ENCODE assay signal across 9 cellular contexts in the genomic region with DNA sequence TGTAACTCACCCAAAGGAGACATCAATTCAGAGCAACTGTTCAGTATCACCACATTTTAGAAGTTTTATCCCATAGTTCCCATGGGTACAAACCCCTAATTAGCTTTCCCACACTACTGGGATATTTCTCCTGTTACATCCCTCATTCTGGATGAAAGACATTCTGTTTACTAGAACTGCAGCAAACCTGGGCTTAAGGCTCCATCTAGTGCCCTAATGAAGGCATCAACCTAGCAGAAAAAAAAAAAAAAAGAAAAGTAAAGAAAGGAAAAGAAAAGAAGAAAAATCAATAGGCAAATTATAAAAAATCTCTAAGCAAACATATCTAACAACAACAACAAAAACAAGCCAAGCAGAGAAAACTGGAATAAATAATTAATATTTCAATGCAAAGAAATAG.
DNase-seq lines count a peak whose midpoint lies in the region; FAIRE-seq and TF ChIP-seq lines count a peak whose summit lies in the region.
"Had no signal": no experiment of that assay in that cellular context is flagged by ENCODE, and none has a peak within 500 bp of the region (broad histone marks: within the 10 kb centered on the region; RNA-seq: fewer than 3 reads in every experiment).

No MANE protein-coding gene starts in this region.

- DNase-seq in H9 (peak; percentile 32), SK-MEL-5 (ENCODE audit: low read depth, low spot score) (peak; percentile 70), iPS-NIHi11 (ENCODE audit: low spot score) (peak; percentile 18), tibial artery (no peak), NCI-H1436 (lab: John Stamatoyannopoulos, UW) (no peak), Calu3 (no peak)
- DNase-seq in activated effector memory CD4-positive, alpha-beta T cell treated with Interleukin-2 at 50 U/mL for 16 hours, result no peak
- DNase-seq: DMS153 had no signal

- H3K27ac ChIP-seq in H9 (ENCODE audit: insufficient read length, low read depth, low read length), result no peak overlapping the region
- no peak overlapping the region for H3K27ac ChIP-seq in tibial artery

- H4K20me1 ChIP-seq in H9 (ENCODE audit: control insufficient read depth, insufficient read depth, insufficient read length), result no peaks in the 10 kb centered on the region

- H2BK12ac ChIP-seq in H9 (ENCODE audit: insufficient read length, low read depth, low read length), result no peak overlapping the region

- no peak overlapping the region for H2BK20ac ChIP-seq in H9 (ENCODE audit: low read depth, low read length, poor library complexity, severe bottlenecking)

- intact Hi-C loops in tibial artery (cut with DNase I; ENCODE audit: low total_unique reads), result no loop called here
- intact Hi-C loops in Calu3 (cut with micrococcal nuclease; ENCODE audit: unreplicated experiment), result loop anchor here (5.0 kb wide), 1 partner anchor 476 kb away; no protein-coding TSS in a partner anchor

- no peak overlapping the region for H3K56ac ChIP-seq in H9 (ENCODE audit: insufficient read length, low read depth, low read length)

- CTCF ChIA-PET in Calu3 (lab: Charles Lee), result no interaction called here

- no peak overlapping the region for H3K4me3 ChIP-seq in tibial artery

- H2AK5ac ChIP-seq in H9 (ENCODE audit: insufficient read length, low read length), result no peak overlapping the region

- peaks cover 3% of the 10 kb centered on the region for H3K23me2 ChIP-seq in H9 (ENCODE audit: insufficient read length, low read depth, low read length, poor library complexity, severe bottlenecking)

- H3K4me1 ChIP-seq in H9 (ENCODE audit: insufficient read depth, low read length) (no peaks in the 10 kb centered on the region; the same call in 1 of the 2 replicates), tibial artery (no peaks in the 10 kb centered on the region)

- no peak overlapping the region for H3K9ac ChIP-seq in H9 (ENCODE audit: extremely low read depth, insufficient read length, low read length)

- H3K4me1 Mint-ChIP-seq in H9 (peaks cover 7 to 13% of the 10 kb centered on the region in 2 experiments), Calu3 (ENCODE audit: low read depth, unreplicated experiment) (no peaks in the 10 kb centered on the region)

- TF ChIP-seq CTCF in H9 (conservative IDR thresholded peaks at IDR 0.05) (peak; percentile 87), tibial artery (IDR thresholded peaks at IDR 0.05) (peak in 1 of 2 experiments; percentile 10), Calu3 (IDR thresholded peaks at IDR 0.05; ENCODE audit: unreplicated experiment) (no peak)

- no peak overlapping the region for H3K18ac ChIP-seq in H9 (ENCODE audit: insufficient read length, low read depth, low read length)

- peak overlapping the region; percentile 8 for H4K91ac ChIP-seq in H9 (ENCODE audit: insufficient read length, low read depth, low read length)

- H3K9me3 Mint-ChIP-seq in H9 (peaks cover 13 to 15% of the 10 kb centered on the region in 2 experiments), Calu3 (ENCODE audit: low read depth, unreplicated experiment) (peaks cover 2% of the 10 kb centered on the region)

- H3K9me3 ChIP-seq in H9 (ENCODE audit: control insufficient read depth, low read depth, low read length) (no peaks in the 10 kb centered on the region), tibial artery (no peaks in the 10 kb centered on the region)

- in situ Hi-C loops in SK-MEL-5 (cut with HindIII; ENCODE audit: low pct_unique_long_range_greater_than_20kb, low sequenced_read_pairs), result no loop called here

- no peak overlapping the region for H4K8ac ChIP-seq in H9 (replicated peaks; ENCODE audit: insufficient read length, low read depth, low read length)

- peaks cover 7 to 32% (median 9%) of the 10 kb centered on the region in 3 experiments; a peak in 4 of 7 replicates for H3K36me3 Mint-ChIP-seq in H9 (ENCODE audit: insufficient read depth in 1 of 3, low read depth in 3 of 3)
- no peaks in the 10 kb centered on the region for H3K36me3 Mint-ChIP-seq in Calu3 (ENCODE audit: insufficient read depth, unreplicated experiment)

- no peak overlapping the region for H3K4me2 ChIP-seq in H9 (ENCODE audit: insufficient read depth, insufficient read length, low read length)

- no peak overlapping the region for H2BK5ac ChIP-seq in H9 (ENCODE audit: insufficient read length, low read length)

- H4K5ac ChIP-seq in H9 (ENCODE audit: insufficient read length, low read depth, low read length), result no peak overlapping the region

- no TSS peak for BruUV-seq in Calu3 (replicated peaks; lab: Mats Ljungman, UMichigan)

- peak overlapping the region; percentile 61 for H2AFZ ChIP-seq in H9 (ENCODE audit: low read length)

- H3K79me2 ChIP-seq in H9 (ENCODE audit: insufficient read depth, low read length), result no peaks in the 10 kb centered on the region

- H2BK15ac ChIP-seq in H9 (ENCODE audit: low read depth, low read length), result no peak overlapping the region

- H3K4me3 Mint-ChIP-seq in H9, result no peak overlapping the region
- no peak overlapping the region for H3K4me3 Mint-ChIP-seq in Calu3 (ENCODE audit: low read depth, unreplicated experiment)

- H3K27me3 ChIP-seq in H9 (ENCODE audit: insufficient read depth, low read length), result no peaks in the 10 kb centered on the region
- no peaks in the 10 kb centered on the region for H3K27me3 ChIP-seq in tibial artery

- no peak overlapping the region for H3T11ph ChIP-seq in H9 (ENCODE audit: low read length)

- H3K27ac Mint-ChIP-seq in H9, result peak overlapping the region; percentile 15 to 26 (median 22); a peak in 3 of 7 replicates
- no peak overlapping the region for H3K27ac Mint-ChIP-seq in Calu3 (ENCODE audit: unreplicated experiment)

- no peaks in the 10 kb centered on the region for H3K36me3 ChIP-seq in tibial artery

- no peak overlapping the region for H2BK120ac ChIP-seq in H9 (ENCODE audit: low read depth, low read length, poor library complexity, severe bottlenecking)

- peak; percentile 97 for FAIRE-seq in A204.1 (lab: Jason Lieb, UNC)

- H3K23ac ChIP-seq in H9 (ENCODE audit: insufficient read length, low read depth, low read length), result no peak overlapping the region

- no peaks in the 10 kb centered on the region for H3K79me1 ChIP-seq in H9 (ENCODE audit: insufficient read depth, low read depth, low read length, poor library complexity, severe bottlenecking)

- no peak overlapping the region for H3K14ac ChIP-seq in H9 (ENCODE audit: insufficient read depth, low read length)

- H3K27me3 Mint-ChIP-seq in H9 (ENCODE audit: low read depth), result no peaks in the 10 kb centered on the region
- H3K27me3 Mint-ChIP-seq in Calu3 (ENCODE audit: unreplicated experiment), result no peaks in the 10 kb centered on the region

- no peak overlapping the region for H3K4ac ChIP-seq in H9 (ENCODE audit: low read depth, low read length)

Comparison
In these comparisons a context has a peak if more than half of its experiments do, and no peak if none do; other contexts are left out.
1. DNase-seq: peak in H9 (single experiment), SK-MEL-5 (single experiment) and iPS-NIHi11 (single experiment); none in tibial artery (0 of 2), NCI-H1436 (single experiment), Calu3 (single experiment) and activated effector memory CD4-positive, alpha-beta T cell treated with Interleukin-2 at 50 U/mL for 16 hours (single experiment).